20 cellular contexts compared by ENCODE assay signal in the genomic region with DNA sequence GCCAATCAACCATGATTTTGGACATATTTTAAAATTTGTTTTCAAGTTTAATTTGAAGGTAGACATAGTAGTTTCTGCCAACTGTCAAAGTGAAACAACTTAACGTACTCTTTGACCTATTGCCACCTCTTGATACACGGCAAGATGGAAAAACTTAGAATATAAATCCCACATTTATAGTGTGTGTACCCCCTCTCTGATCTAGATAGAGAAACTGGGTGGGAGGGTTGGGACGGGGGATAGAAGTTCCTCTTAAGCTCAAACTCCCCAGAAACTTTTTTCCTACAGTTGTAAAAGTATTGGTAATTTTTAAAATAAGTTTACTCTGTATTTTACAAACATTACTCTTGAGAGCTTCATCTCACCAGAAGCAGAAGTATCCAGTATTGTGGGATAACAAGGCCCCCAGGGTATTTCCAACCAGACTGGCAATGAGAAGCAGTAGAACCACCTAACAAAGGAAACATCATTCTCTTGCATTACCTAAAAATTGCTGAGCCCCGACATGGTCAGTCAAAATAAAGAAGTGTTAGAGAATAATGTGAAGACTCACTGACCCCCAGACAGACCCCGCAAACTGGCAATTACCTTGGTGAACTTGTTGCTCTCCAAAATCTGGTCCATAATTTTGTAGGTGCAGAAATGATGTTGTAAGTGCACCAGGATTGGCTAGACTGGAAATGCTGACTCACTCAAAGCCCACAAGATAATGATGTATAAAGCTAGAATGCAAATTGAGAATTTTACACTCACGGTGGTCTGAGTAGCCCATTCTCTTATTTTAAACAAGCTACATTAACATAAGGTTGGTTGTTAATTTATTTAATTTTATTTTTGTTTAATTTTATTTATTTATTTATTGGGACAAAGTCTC.
DNase-seq lines count a peak whose midpoint lies in the region; ATAC-seq and TF ChIP-seq lines count a peak whose summit lies in the region.
"Had no signal": no experiment of that assay in that cellular context is flagged by ENCODE, and none has a peak within 500 bp of the region (broad histone marks: within the 10 kb centered on the region; RNA-seq: fewer than 3 reads in every experiment).

No MANE protein-coding gene starts in this region.

- DNase-seq in natural killer cell treated with Interleukin-12 subunit alpha and Interleukin-12 subunit beta and Interleukin-15 and Interleukin-18, amount 100 ng/mL, for 72 hours (ENCODE audit: low spot score) = no peak
- DNase-seq in natural killer cell (no peak), AG08395 (ENCODE audit: low spot score) (no peak), omental fat pad (ENCODE audit: low spot score) (no peak), left ventricle myocardium superior (no peak), DMS153 treated with DMSO at 0.1 percent for 48 hours (lab: John Stamatoyannopoulos, UW; ENCODE audit: unreplicated experiment) (no peak)
- DNase-seq in Jurkat, Clone E6-1 (ENCODE audit: low read depth, low spot score) = no peak
- DNase-seq: AML-193; H7; heart left ventricle; islet precursor cell; NCI-H1694 treated with DMSO at 0.1 percent for 48 hours; NCI-H510A; PC-3; right cardiac atrium; SK-N-SH; stimulated activated CD4-positive, alpha-beta T cell treated with anti-CD3 and anti-CD28 coated beads, Interleukin-4, amount 100 ng/mL, for 1 hour had no signal

- no peak for ATAC-seq in natural killer cell treated with Interleukin-12 subunit alpha and Interleukin-12 subunit beta and Interleukin-15 and Interleukin-18, amount 100 ng/mL, for 72 hours
- ATAC-seq in natural killer cell (no peak), omental fat pad (ENCODE audit: low FRiP score) (no peak), left ventricle myocardium superior (no peak)
- ATAC-seq in activated T-helper 17 cell treated with anti-CD3 and anti-CD28 coated beads, Interleukin-2, amount 50 U/mL, for 72 hours (replicated peaks) = peak; percentile 56
- ATAC-seq: heart left ventricle, PC-3, right cardiac atrium had no signal

- no peaks in the 10 kb centered on the region for H3K27me3 Mint-ChIP-seq in natural killer cell treated with Interleukin-12 subunit alpha and Interleukin-12 subunit beta and Interleukin-15 and Interleukin-18, amount 100 ng/mL, for 72 hours
- H3K27me3 Mint-ChIP-seq in natural killer cell (ENCODE audit: low read depth in 2 of 2) = no peaks in the 10 kb centered on the region
- H3K27me3 Mint-ChIP-seq in activated T-helper 17 cell treated with anti-CD3 and anti-CD28 coated beads, Interleukin-2, amount 50 U/mL, for 72 hours = no peaks in the 10 kb centered on the region

- peak overlapping the region; percentile 37 to 78 for H3K27ac Mint-ChIP-seq in natural killer cell treated with Interleukin-12 subunit alpha and Interleukin-12 subunit beta and Interleukin-15 and Interleukin-18, amount 100 ng/mL, for 72 hours
- no peak overlapping the region for H3K27ac Mint-ChIP-seq in natural killer cell
- H3K27ac Mint-ChIP-seq in activated T-helper 17 cell treated with anti-CD3 and anti-CD28 coated beads, Interleukin-2, amount 50 U/mL, for 72 hours = peak overlapping the region; percentile 79
- H3K27ac Mint-ChIP-seq: neural progenitor cell had no signal

- no peaks in the 10 kb centered on the region for H3K36me3 Mint-ChIP-seq in natural killer cell treated with Interleukin-12 subunit alpha and Interleukin-12 subunit beta and Interleukin-15 and Interleukin-18, amount 100 ng/mL, for 72 hours
- H3K36me3 Mint-ChIP-seq in natural killer cell = no peaks in the 10 kb centered on the region
- H3K36me3 Mint-ChIP-seq in activated T-helper 17 cell treated with anti-CD3 and anti-CD28 coated beads, Interleukin-2, amount 50 U/mL, for 72 hours (ENCODE audit: low read depth) = no peaks in the 10 kb centered on the region

- H3K4me1 Mint-ChIP-seq in natural killer cell treated with Interleukin-12 subunit alpha and Interleukin-12 subunit beta and Interleukin-15 and Interleukin-18, amount 100 ng/mL, for 72 hours (ENCODE audit: low read depth in 2 of 2) = peaks cover 46 to 53% of the 10 kb centered on the region in 2 donors
- peaks cover 28 to 29% of the 10 kb centered on the region in 2 donors for H3K4me1 Mint-ChIP-seq in natural killer cell
- peaks cover 55% of the 10 kb centered on the region for H3K4me1 Mint-ChIP-seq in activated T-helper 17 cell treated with anti-CD3 and anti-CD28 coated beads, Interleukin-2, amount 50 U/mL, for 72 hours

- TF ChIP-seq CTCF in natural killer cell (IDR thresholded peaks at IDR 0.05) (no peak), omental fat pad (IDR thresholded peaks at IDR 0.05) (no peak)

- H3K4me3 ChIP-seq in Jurkat, Clone E6-1 (ENCODE audit: low read length) = peak overlapping the region; percentile 22
- H3K4me3 ChIP-seq: heart left ventricle, neural progenitor cell had no signal

- intact Hi-C loops in natural killer cell (cut with micrococcal nuclease) (no loop called here), left ventricle myocardium superior (cut with micrococcal nuclease) (no loop called here)

- H3K4me3 Mint-ChIP-seq in natural killer cell treated with Interleukin-12 subunit alpha and Interleukin-12 subunit beta and Interleukin-15 and Interleukin-18, amount 100 ng/mL, for 72 hours = peak overlapping the region; percentile 50
- no peak overlapping the region for H3K4me3 Mint-ChIP-seq in natural killer cell
- peak overlapping the region; percentile 74 for H3K4me3 Mint-ChIP-seq in activated T-helper 17 cell treated with anti-CD3 and anti-CD28 coated beads, Interleukin-2, amount 50 U/mL, for 72 hours
- H3K4me3 Mint-ChIP-seq: dendritic cell treated with granulocyte-macrophage colony-stimulating factor and Interleukin-4, amounts not matched to agents 40 ng/mL and 50 ng/mL, for 4 days; neural progenitor cell had no signal

- peaks cover 11% of the 10 kb centered on the region for H3K9me3 Mint-ChIP-seq in natural killer cell treated with Interleukin-12 subunit alpha and Interleukin-12 subunit beta and Interleukin-15 and Interleukin-18, amount 100 ng/mL, for 72 hours
- no peaks in the 10 kb centered on the region for H3K9me3 Mint-ChIP-seq in natural killer cell
- no peaks in the 10 kb centered on the region for H3K9me3 Mint-ChIP-seq in activated T-helper 17 cell treated with anti-CD3 and anti-CD28 coated beads, Interleukin-2, amount 50 U/mL, for 72 hours
- H3K9me3 Mint-ChIP-seq: dendritic cell treated with granulocyte-macrophage colony-stimulating factor and Interleukin-4, amounts not matched to agents 40 ng/mL and 50 ng/mL, for 4 days had no signal

Comparison
In these comparisons a context has a peak if more than half of its experiments do, and no peak if none do; other contexts are left out.
1. H3K27ac Mint-ChIP-seq: peak in natural killer cell treated with Interleukin-12 subunit alpha and Interleukin-12 subunit beta and Interleukin-15 and Interleukin-18, amount 100 ng/mL, for 72 hours (2 of 2) and activated T-helper 17 cell treated with anti-CD3 and anti-CD28 coated beads, Interleukin-2, amount 50 U/mL, for 72 hours (single experiment); none in natural killer cell (0 of 2).